8 cellular contexts compared by ENCODE assay signal in the genomic region with DNA sequence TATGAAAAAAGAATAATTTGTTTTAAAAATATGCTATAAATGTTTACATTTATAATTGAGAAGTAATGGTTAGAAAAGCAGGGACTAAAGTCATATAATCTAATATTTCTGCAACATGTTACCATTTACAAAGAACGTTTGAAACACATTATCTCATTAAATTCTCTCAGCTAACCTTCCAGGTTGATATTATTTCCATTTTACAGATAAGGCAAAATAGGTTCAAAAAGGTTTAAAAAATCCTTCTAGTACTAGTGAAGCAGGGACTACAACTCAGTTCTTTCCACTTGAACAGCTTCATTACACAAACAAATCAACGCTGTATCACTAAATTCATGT. TPM values are rescaled to one million over a fixed set of nuclear protein-coding genes. Genes with fewer than 3 reads are reported as not detected.
DNase-seq lines count a peak whose midpoint lies in the region; ATAC-seq, FAIRE-seq and TF ChIP-seq lines count a peak whose summit lies in the region.

No MANE protein-coding gene starts in this region.

- H3K4me3 ChIP-seq in BLaER1 treated with 17β-estradiol and CSF1 and Interleukin-3, amounts not matched to agents 10 nM and 100 nM, result peak overlapping the region; percentile 75 to 94 (median 85)
- H3K4me3 ChIP-seq in MM.1S (ENCODE audit: low read length) (peak overlapping the region; percentile 76), H1 (ENCODE audit: extremely low read depth in 1 of 4, insufficient read depth in 2 of 4, low read depth in 3 of 4, low read length in 4 of 4) (peak overlapping the region; percentile 85 to 90 (median 90)), neural progenitor cell (peak overlapping the region; percentile 70)

- ATAC-seq in GM21528 (IDR thresholded peaks at IDR 0.05; ENCODE audit: low FRiP score, unreplicated experiment), result no peak

- H3K4me1 Mint-ChIP-seq in neural progenitor cell, result peaks cover 12% of the 10 kb centered on the region

- no peak for TF ChIP-seq RAD21 in H1 (IDR thresholded peaks at IDR 0.05 in 1 of 2, conservative IDR thresholded peaks at IDR 0.05 in 1 of 2; ENCODE audit: low read depth in 2 of 2, low read length in 2 of 2)

- no peaks in the 10 kb centered on the region for H3K9me2 ChIP-seq in MM.1S (replicated peaks; ENCODE audit: insufficient read depth, low read length)

- H3K23ac ChIP-seq in H1 (ENCODE audit: insufficient read length), result no peak overlapping the region

- 0 out of 2 replicates have a peak, but pooled peaks cover 3% of the 10 kb centered on the region for H3K23me2 ChIP-seq in H1 (ENCODE audit: low read depth, low read length)

- peaks cover 6% of the 10 kb centered on the region for H3K9me3 Mint-ChIP-seq in neural progenitor cell

- H2AFZ ChIP-seq in MM.1S (ENCODE audit: low read length), result peak overlapping the region; percentile 59
- H2AFZ ChIP-seq in H1 (ENCODE audit: low read length), result peak overlapping the region; percentile 95
- peak overlapping the region; percentile 87 for H2AFZ ChIP-seq in neural progenitor cell (replicated peaks)

- no peaks in the 10 kb centered on the region for H3K27me3 ChIP-seq in BLaER1 treated with 17β-estradiol and CSF1 and Interleukin-3, amounts not matched to agents 10 nM and 100 nM
- no peaks in the 10 kb centered on the region for H3K27me3 ChIP-seq in MM.1S (replicated peaks; ENCODE audit: insufficient read depth, low read length)
- H3K27me3 ChIP-seq in H1 (replicated peaks in 1 of 4; ENCODE audit: control insufficient read depth in 3 of 4, extremely low read depth in 1 of 4, insufficient read depth in 3 of 4, low read length in 3 of 4), result no peaks in the 10 kb centered on the region
- no peaks in the 10 kb centered on the region for H3K27me3 ChIP-seq in neural progenitor cell

- H3K4me2 ChIP-seq in BLaER1 treated with 17β-estradiol and CSF1 and Interleukin-3, amounts not matched to agents 10 nM and 100 nM, result peak overlapping the region; percentile 72 to 92 (median 83)
- H3K4me2 ChIP-seq in MM.1S (ENCODE audit: low read depth, low read length), result peak overlapping the region; percentile 84
- peak overlapping the region; percentile 65 to 86 for H3K4me2 ChIP-seq in H1 (ENCODE audit: insufficient read depth in 1 of 2, low read depth in 2 of 2, low read length in 2 of 2)
- H3K4me2 ChIP-seq in neural progenitor cell, result peak overlapping the region; percentile 97

- H2BK5ac ChIP-seq in H1 (ENCODE audit: low read depth, low read length), result no peak overlapping the region

- FAIRE-seq in H1 (lab: Jason Lieb, UNC), result no peak

- DNase-seq in MM.1S (no peak), H1 (ENCODE audit: low read depth in 1 of 2, low spot score in 2 of 2) (no peak), neural progenitor cell (ENCODE audit: low spot score) (no peak), T1000 (lab: John Stamatoyannopoulos, UW) (no peak)
- no peak for DNase-seq in stimulated activated CD4-positive, alpha-beta T cell treated with anti-CD3 and anti-CD28 coated beads, Interleukin-2, amount 100 ng/mL, for 24 hours
- no peak for DNase-seq in stimulated activated CD4-positive, alpha-beta T cell treated with anti-CD3 and anti-CD28 coated beads, Interleukin-1b, Interleukin-23, amount 100 ng/mL, for 48 hours

- H2BK15ac ChIP-seq in H1 (ENCODE audit: low read length), result no peak overlapping the region

- H3K56ac ChIP-seq in H1 (replicated peaks; ENCODE audit: insufficient read length, low read depth, low read length), result no peak overlapping the region

- no peak overlapping the region for H3K4ac ChIP-seq in H1 (replicated peaks; ENCODE audit: insufficient read length, low read depth, low read length)

- H3K14ac ChIP-seq in H1 (ENCODE audit: insufficient read length), result no peak overlapping the region

- no peak overlapping the region for H2BK12ac ChIP-seq in H1 (ENCODE audit: low read depth, low read length)

- no peak overlapping the region for H4K8ac ChIP-seq in H1 (ENCODE audit: extremely low read depth, insufficient read depth, low read length)

- POLR2A ChIA-PET in H1 (lab: Charles Lee; ENCODE audit: partially characterized antibody), result interaction anchor here (0.6 to 2.0 kb wide), 5 partner anchors 10 to 199 kb away, joined by 3 to 23 read pairs (median 4); partner anchors contain the start of gene PPIG

- no peak for TF ChIP-seq CTCF in MM.1S (IDR thresholded peaks at IDR 0.05; ENCODE audit: low read length)
- no peak for TF ChIP-seq CTCF in H1 (IDR thresholded peaks at IDR 0.05; ENCODE audit: control extremely low read depth in 1 of 3, insufficient read depth in 1 of 3, low read depth in 1 of 3, low read length in 3 of 3)
- no peak for TF ChIP-seq CTCF in neural progenitor cell (IDR thresholded peaks at IDR 0.05)

- H3K79me2 ChIP-seq in MM.1S (ENCODE audit: low read length) (peaks cover 52% of the 10 kb centered on the region), H1 (ENCODE audit: control insufficient read depth in 1 of 2, insufficient read depth in 2 of 2, low read length in 2 of 2) (peaks cover 0 to 39% of the 10 kb centered on the region in 2 experiments; a peak in 3 of 4 replicates), neural progenitor cell (ENCODE audit: low read depth) (peaks cover 45% of the 10 kb centered on the region)

- H2BK20ac ChIP-seq in H1 (ENCODE audit: low read length), result no peak overlapping the region

- 2% methylated on average over 2 of the region's 2 CpGs; no CpG with 5 or more reads in 1 of the 2 experiments for WGBS in H1 (ENCODE audit: extremely low coverage in 1 of 2, insufficient coverage in 1 of 2, insufficient read length in 1 of 2, insufficient replicate concordance in 2 of 2, low coverage in 1 of 2, low lambda C conversion rate in 2 of 2, missing lambda C conversion rate in 1 of 2), 2 experiments

- peaks cover 4% of the 10 kb centered on the region for H3K27me3 Mint-ChIP-seq in neural progenitor cell (ENCODE audit: insufficient read depth, low read depth)

- no peak overlapping the region for H4K5ac ChIP-seq in H1 (ENCODE audit: insufficient read length, low read depth, low read length)

- peak overlapping the region; percentile 80 to 91 (median 87) for H3K9ac ChIP-seq in BLaER1 treated with 17β-estradiol and CSF1 and Interleukin-3, amounts not matched to agents 10 nM and 100 nM
- peak overlapping the region; percentile 77 for H3K9ac ChIP-seq in MM.1S (ENCODE audit: low read length)
- H3K9ac ChIP-seq in H1 (replicated peaks in 1 of 4; ENCODE audit: extremely low read depth in 1 of 4, low read depth in 3 of 4, low read length in 3 of 4), result peak overlapping the region in 3 of 4 experiments; percentile 72 to 79 (median 76); a peak in 5 of 7 replicates
- peak overlapping the region; percentile 53 for H3K9ac ChIP-seq in neural progenitor cell

- H3K9me3 ChIP-seq in BLaER1 treated with 17β-estradiol and CSF1 and Interleukin-3, amounts not matched to agents 10 nM and 100 nM (replicated peaks in 1 of 11), result peaks cover 0 to 8% (median 0%) of the 10 kb centered on the region in 11 experiments; a peak in 2 of 22 replicates
- H3K9me3 ChIP-seq in MM.1S (replicated peaks; ENCODE audit: insufficient read depth, low read length), result no peaks in the 10 kb centered on the region
- peaks cover 0 to 5% of the 10 kb centered on the region in 2 experiments; a peak in 2 of 4 replicates for H3K9me3 ChIP-seq in H1 (ENCODE audit: insufficient read depth in 2 of 2, low read depth in 1 of 2, low read length in 1 of 2)
- H3K9me3 ChIP-seq in neural progenitor cell (ENCODE audit: low read depth), result no peaks in the 10 kb centered on the region

- H4K91ac ChIP-seq in H1 (replicated peaks; ENCODE audit: insufficient read length, low read length), result no peak overlapping the region

- no peak overlapping the region for H3K18ac ChIP-seq in H1 (ENCODE audit: extremely low read depth, low read length)

- H3K36me3 Mint-ChIP-seq in neural progenitor cell, result no peaks in the 10 kb centered on the region

- peak overlapping the region in 10 of 11 experiments; percentile 59 to 88 (median 83); a peak in 18 of 22 replicates for H3K27ac ChIP-seq in BLaER1 treated with 17β-estradiol and CSF1 and Interleukin-3, amounts not matched to agents 10 nM and 100 nM
- peak overlapping the region; percentile 76; the same call in 1 of the 2 replicates for H3K27ac ChIP-seq in MM.1S (ENCODE audit: low read length)
- H3K27ac ChIP-seq in H1 (ENCODE audit: low read depth, low read length), result peak overlapping the region; percentile 55
- H3K27ac ChIP-seq in neural progenitor cell, result no peak overlapping the region

- peaks cover 5 to 37% (median 24%) of the 10 kb centered on the region in 11 experiments; a peak in 18 of 22 replicates for H3K36me3 ChIP-seq in BLaER1 treated with 17β-estradiol and CSF1 and Interleukin-3, amounts not matched to agents 10 nM and 100 nM
- no peaks in the 10 kb centered on the region for H3K36me3 ChIP-seq in MM.1S (replicated peaks; ENCODE audit: insufficient read depth, low read length)
- peaks cover 0 to 5% (median 0%) of the 10 kb centered on the region in 4 experiments; a peak in 1 of 8 replicates for H3K36me3 ChIP-seq in H1 (ENCODE audit: control insufficient read depth in 2 of 4, insufficient read depth in 4 of 4, low read length in 3 of 4)
- H3K36me3 ChIP-seq in neural progenitor cell, result peaks cover 5% of the 10 kb centered on the region

- H3K79me1 ChIP-seq in H1 (ENCODE audit: low read depth, low read length), result no peaks in the 10 kb centered on the region

- peaks cover 0 to 27% (median 4%) of the 10 kb centered on the region in 11 experiments; a peak in 5 of 22 replicates for H4K20me1 ChIP-seq in BLaER1 treated with 17β-estradiol and CSF1 and Interleukin-3, amounts not matched to agents 10 nM and 100 nM
- H4K20me1 ChIP-seq in MM.1S (ENCODE audit: insufficient read depth, low read length) (no peaks in the 10 kb centered on the region), H1 (replicated peaks in 1 of 2; ENCODE audit: control insufficient read depth in 1 of 2, insufficient read depth in 2 of 2, low read length in 2 of 2) (peaks cover 0 to 5% of the 10 kb centered on the region in 2 experiments), neural progenitor cell (ENCODE audit: low read depth) (no peaks in the 10 kb centered on the region)

- peaks cover 14 to 36% (median 30%) of the 10 kb centered on the region in 10 experiments; a peak in 19 of 20 replicates for H3K4me1 ChIP-seq in BLaER1 treated with 17β-estradiol and CSF1 and Interleukin-3, amounts not matched to agents 10 nM and 100 nM
- H3K4me1 ChIP-seq in MM.1S (ENCODE audit: low read length) (peaks cover 10% of the 10 kb centered on the region), H1 (replicated peaks in 1 of 4; ENCODE audit: control insufficient read depth in 3 of 4, insufficient read depth in 4 of 4, low read length in 3 of 4) (no peaks in the 10 kb centered on the region), neural progenitor cell (peaks cover 11% of the 10 kb centered on the region)

- no peak for TF ChIP-seq POLR2A in H1 (IDR thresholded peaks at IDR 0.05; ENCODE audit: control extremely low read depth in 1 of 2, low read depth in 2 of 2, low read length in 2 of 2)

- H2BK120ac ChIP-seq in H1 (replicated peaks; ENCODE audit: low read depth, low read length), result no peak overlapping the region

- H3F3A ChIP-seq in MM.1S (ENCODE audit: insufficient read depth, low read length) (peaks cover 13% of the 10 kb centered on the region), neural progenitor cell (ENCODE audit: low read depth) (peaks cover 8% of the 10 kb centered on the region)

- H3K4me3 Mint-ChIP-seq in neural progenitor cell, result peak overlapping the region; percentile 94

- peak overlapping the region; percentile 47 for H3K27ac Mint-ChIP-seq in neural progenitor cell

- H2AK5ac ChIP-seq in H1 (ENCODE audit: low read depth, low read length), result no peak overlapping the region

- no peak for TF ChIP-seq EP300 in H1 (IDR thresholded peaks at IDR 0.05; ENCODE audit: borderline replicate concordance in 1 of 2, low read depth in 2 of 2, low read length in 2 of 2)

- CTCF ChIA-PET in H1 (lab: Charles Lee; ENCODE audit: partially characterized antibody), result interaction anchor here (0.6 to 0.7 kb wide), 2 partner anchors 10 to 217 kb away, joined by 3 to 4 read pairs; no protein-coding TSS in a partner anchor

RNA-seq across cellular contexts. Expression of gene FASTKD1, which starts 0.9 kb away (rescaled TPM):
- 69.2 and 70.8 TPM in 2 replicates for total RNA-seq in H1 (2021; fragmentation: NEBNext Ultra II Directional; extraction: Animal tissue kit (Norgen Biotek cat#: 25700))
- polyA plus RNA-seq in H1 (2011; rRNA removed), result 10.9 and 18.7 TPM in 2 replicates
- 28.9 TPM for polyA plus RNA-seq in H1 (2011; cell fraction: cytosol; rRNA removed)
- polyA plus RNA-seq in H1 (2011; cell fraction: nucleus; rRNA removed), result 10.1 TPM
- 31.6 to 63.8 TPM (median 34.4 TPM) in 4 replicates for polyA plus RNA-seq in H1 (2012, experiment 1 of 2)
- polyA plus RNA-seq in H1 (2012, experiment 2 of 2), result 2.0 TPM
- polyA plus RNA-seq in H1 (2013, experiment 1 of 2), result 52.1 TPM
- 55.2 TPM for polyA plus RNA-seq in H1 (2013, experiment 2 of 2)
- polyA minus RNA-seq in H1 (2011; rRNA and poly(A)+ RNA removed), result 25.0 and 36.2 TPM in 2 replicates
- polyA minus RNA-seq in H1 (2011; cell fraction: cytosol; rRNA and poly(A)+ RNA removed), result 21.4 TPM
- polyA minus RNA-seq in H1 (2011; cell fraction: nucleus; rRNA and poly(A)+ RNA removed), result 46.6 TPM
- 50.6 and 60.3 TPM in 2 replicates for total RNA-seq in neural progenitor cell (ENCODE audit: low replicate concordance)

RNA-seq across cellular contexts. Expression of gene PPIG, which starts 11.4 kb away (rescaled TPM):
- total RNA-seq in H1 (2021; fragmentation: NEBNext Ultra II Directional; extraction: Animal tissue kit (Norgen Biotek cat#: 25700)), result 65.7 and 71.0 TPM in 2 replicates
- 10.2 and 14.7 TPM in 2 replicates for polyA plus RNA-seq in H1 (2011; rRNA removed)
- polyA plus RNA-seq in H1 (2011; cell fraction: cytosol; rRNA removed), result 22.3 TPM
- polyA plus RNA-seq in H1 (2011; cell fraction: nucleus; rRNA removed), result 12.2 TPM
- 47.1 to 89.9 TPM (median 57.4 TPM) in 4 replicates for polyA plus RNA-seq in H1 (2012, experiment 1 of 2)
- 5.9 TPM for polyA plus RNA-seq in H1 (2012, experiment 2 of 2)
- polyA plus RNA-seq in H1 (2013, experiment 1 of 2), result 141 TPM
- 136 TPM for polyA plus RNA-seq in H1 (2013, experiment 2 of 2)
- 18.1 and 28.5 TPM in 2 replicates for polyA minus RNA-seq in H1 (2011; rRNA and poly(A)+ RNA removed)
- polyA minus RNA-seq in H1 (2011; cell fraction: cytosol; rRNA and poly(A)+ RNA removed), result 12.7 TPM
- 50.5 TPM for polyA minus RNA-seq in H1 (2011; cell fraction: nucleus; rRNA and poly(A)+ RNA removed)
- total RNA-seq in neural progenitor cell (ENCODE audit: low replicate concordance), result 50.0 and 88.4 TPM in 2 replicates
